15 cellular contexts compared by ENCODE assay signal in the genomic region with DNA sequence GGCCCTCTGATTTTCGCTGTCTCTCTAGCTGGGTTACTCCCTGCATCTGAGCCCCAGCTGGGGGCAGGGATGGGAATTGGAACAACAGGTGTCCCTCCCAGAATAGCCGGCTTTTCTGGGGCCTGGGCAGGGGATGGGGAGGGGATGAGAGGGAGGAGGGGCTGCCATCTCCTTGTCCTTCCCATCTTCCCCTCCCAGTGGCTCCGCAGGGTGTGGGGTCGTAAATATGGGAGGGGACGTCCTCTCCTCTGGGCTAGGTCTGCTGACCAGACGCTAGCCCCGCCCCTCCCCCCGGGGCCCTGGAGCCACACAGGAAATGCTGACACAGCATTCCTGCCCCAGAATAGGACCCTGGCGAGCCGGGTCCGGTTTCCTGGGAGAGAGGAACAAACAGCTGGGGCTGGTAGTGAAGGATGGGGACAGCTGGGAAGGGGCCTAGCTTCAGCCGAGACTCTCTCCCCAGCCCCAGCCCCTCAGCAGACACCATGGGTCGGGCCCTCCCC. TPM values are rescaled to one million over a fixed set of nuclear protein-coding genes. Genes with fewer than 3 reads are reported as not detected.
DNase-seq lines count a peak whose midpoint lies in the region; ATAC-seq and TF ChIP-seq lines count a peak whose summit lies in the region.
"Had no signal": no experiment of that assay in that cellular context is flagged by ENCODE, and none has a peak within 500 bp of the region (broad histone marks: within the 10 kb centered on the region; RNA-seq: fewer than 3 reads in every experiment).

No MANE protein-coding gene starts in this region.

- peak overlapping the region; percentile 62 for H3K4me3 Mint-ChIP-seq in activated naive CD4-positive, alpha-beta T cell treated with anti-CD3 and anti-CD28 coated beads, Interleukin-2, amount 50 U/mL, for 24 hours
- H3K4me3 Mint-ChIP-seq: activated naive CD8-positive, alpha-beta T cell had no signal

- no peak for TF ChIP-seq CTCF in coronary artery (IDR thresholded peaks at IDR 0.05)
- TF ChIP-seq CTCF in thoracic aorta (IDR thresholded peaks at IDR 0.05), result no peak

- H3K9me3 Mint-ChIP-seq in activated naive CD4-positive, alpha-beta T cell treated with anti-CD3 and anti-CD28 coated beads, Interleukin-2, amount 50 U/mL, for 24 hours, result no peaks in the 10 kb centered on the region

- no peaks in the 10 kb centered on the region for H3K36me3 Mint-ChIP-seq in activated naive CD4-positive, alpha-beta T cell treated with anti-CD3 and anti-CD28 coated beads, Interleukin-2, amount 50 U/mL, for 24 hours
- H3K36me3 Mint-ChIP-seq: activated naive CD8-positive, alpha-beta T cell had no signal

- H3K4me1 Mint-ChIP-seq in activated naive CD4-positive, alpha-beta T cell treated with anti-CD3 and anti-CD28 coated beads, Interleukin-2, amount 50 U/mL, for 24 hours, result peaks cover 10% of the 10 kb centered on the region

- peak overlapping the region in 1 of 2 donors; percentile 32 for H3K27ac ChIP-seq in coronary artery
- H3K27ac ChIP-seq in thoracic aorta, result no peak overlapping the region

- no peaks in the 10 kb centered on the region for H3K36me3 ChIP-seq in thoracic aorta

- ATAC-seq in thoracic aorta (ENCODE audit: insufficient number of reproducible peaks, low FRiP score, low read depth) (no peak), GM18868 (IDR thresholded peaks at IDR 0.05; ENCODE audit: unreplicated experiment) (no peak)

- no peaks in the 10 kb centered on the region for H3K4me1 ChIP-seq in thoracic aorta (ENCODE audit: control insufficient read depth in 1 of 2, low read depth in 2 of 2)

- H3K27me3 Mint-ChIP-seq in activated naive CD4-positive, alpha-beta T cell treated with anti-CD3 and anti-CD28 coated beads, Interleukin-2, amount 50 U/mL, for 24 hours, result peaks cover 14% of the 10 kb centered on the region

- no peak for DNase-seq in activated naive CD4-positive, alpha-beta T cell treated with Interleukin-2 at 50 U/mL for 16 hours
- DNase-seq in coronary artery (ENCODE audit: low spot score), result no peak
- peak; percentile 79 for DNase-seq in medulla oblongata (ENCODE audit: extremely low spot score)
- DNase-seq in thoracic aorta (ENCODE audit: low spot score), result no peak
- no peak for DNase-seq in SW480 (ENCODE audit: low spot score)
- DNase-seq in H4 (ENCODE audit: low spot score), result no peak
- DNase-seq: effector memory CD4-positive, alpha-beta T cell; GDM1; NCI-H2227 treated with DMSO at 0.1 percent for 48 hours; SHP77 treated with DMSO at 0.1 percent for 48 hours; stimulated activated naive CD4-positive, alpha-beta T cell treated with Interleukin-2 at 50 U/mL for 16 hours had no signal

- H3K9me3 ChIP-seq in thoracic aorta, result no peaks in the 10 kb centered on the region

- no peaks in the 10 kb centered on the region for H3K27me3 ChIP-seq in thoracic aorta (replicated peaks; ENCODE audit: insufficient read depth)

- peak overlapping the region; percentile 37 for H3K4me3 ChIP-seq in coronary artery
- peak overlapping the region; percentile 45 for H3K4me3 ChIP-seq in thoracic aorta

- no peak overlapping the region for H3K27ac Mint-ChIP-seq in activated naive CD4-positive, alpha-beta T cell treated with anti-CD3 and anti-CD28 coated beads, Interleukin-2, amount 50 U/mL, for 24 hours
- H3K27ac Mint-ChIP-seq: activated naive CD8-positive, alpha-beta T cell had no signal

RNA-seq across cellular contexts. Expression of gene RYR1, which starts 1.1 kb away (rescaled TPM):
- 1 to 10 TPM; 3.8 to 4.3 TPM for total RNA-seq in thoracic aorta
- total RNA-seq in H4 (2014; rRNA removed; shearing (Covaris generic)), result not detected in 2 replicates
- total RNA-seq: M059J had no signal

RNA-seq across cellular contexts. Expression of gene RASGRP4, which starts 8.6 kb away (rescaled TPM):
- total RNA-seq in thoracic aorta, result 10 to 100 TPM in 1 of 2 donors, 1 to 10 TPM in 1; 3.6 to 16.9 TPM
- total RNA-seq in H4 (2014; rRNA removed; shearing (Covaris generic)), result 0.62 TPM in 1 of 2 replicates, not detected in the other
- total RNA-seq: M059J had no signal

RNA-seq across cellular contexts. Expression of gene FAM98C, which starts 31.7 kb away (rescaled TPM):
- total RNA-seq in thoracic aorta, result 10 to 100 TPM; 20.0 to 34.0 TPM
- total RNA-seq in H4 (2014; rRNA removed; shearing (Covaris generic)), result 15.6 and 19.7 TPM in 2 replicates

RNA-seq across cellular contexts. Expression of gene SPRED3, which starts 46.1 kb away (rescaled TPM):
- total RNA-seq in thoracic aorta, result 10 to 100 TPM in 1 of 2 donors, 1 to 10 TPM in 1; 4.1 to 16.4 TPM
- 0.10 and 1.4 TPM in 2 replicates for total RNA-seq in H4 (2014; rRNA removed; shearing (Covaris generic))

RNA-seq across cellular contexts. Expression of gene GGN, which starts 46.8 kb away (rescaled TPM):
- total RNA-seq in thoracic aorta, result 1 to 10 TPM; 1.5 to 6.0 TPM
- 0.08 and 0.14 TPM in 2 replicates for total RNA-seq in H4 (2014; rRNA removed; shearing (Covaris generic))
